Comparison of ENCODE assay signal across 9 cellular contexts in genomic region chr1:150612014-150612345, GRCh38. TPM values are rescaled to one million over a fixed set of nuclear protein-coding genes. Genes with fewer than 3 reads are reported as not detected.
DNase-seq lines count a peak whose midpoint lies in the region; ATAC-seq and TF ChIP-seq lines count a peak whose summit lies in the region.
"Had no signal": no experiment of that assay in that cellular context is flagged by ENCODE, and none has a peak within 500 bp of the region (broad histone marks: within the 10 kb centered on the region; RNA-seq: fewer than 3 reads in every experiment).

No MANE protein-coding gene starts in this region.

- ATAC-seq in PC-3 (no peak), GM21529 (IDR thresholded peaks at IDR 0.05; ENCODE audit: unreplicated experiment) (no peak), GM21390 (IDR thresholded peaks at IDR 0.05; ENCODE audit: unreplicated experiment) (no peak)

- CTCF ChIA-PET in PC-3 (lab: Charles Lee) = no interaction called here

- H3K4me1 ChIP-seq in PC-3 (ENCODE audit: insufficient read depth, low read length) (peaks cover 51% of the 10 kb centered on the region), prostate gland (replicated peaks) (peaks cover 4% of the 10 kb centered on the region), BE2C (no peaks in the 10 kb centered on the region)

- no peaks in the 10 kb centered on the region for H4K20me1 ChIP-seq in PC-3 (ENCODE audit: low read length)

- no peak for TF ChIP-seq POLR2A in prostate gland (IDR thresholded peaks at IDR 0.05)

- peaks cover 4% of the 10 kb centered on the region for H3K27me3 Mint-ChIP-seq in endothelial cell (ENCODE audit: unreplicated experiment)

- peak overlapping the region; percentile 98 for H3K27ac ChIP-seq in PC-3 (ENCODE audit: low read length)
- H3K27ac ChIP-seq in prostate gland = peak overlapping the region; percentile 55 to 59

- peak overlapping the region; percentile 82 for H3K4me3 Mint-ChIP-seq in endothelial cell (ENCODE audit: unreplicated experiment)
- H3K4me3 Mint-ChIP-seq: nephron had no signal

- H3K36me3 Mint-ChIP-seq in endothelial cell (ENCODE audit: low read depth, unreplicated experiment) = peaks cover 6% of the 10 kb centered on the region

- H3K27me3 ChIP-seq in PC-3 (ENCODE audit: low read length) = no peaks in the 10 kb centered on the region
- no peaks in the 10 kb centered on the region for H3K27me3 ChIP-seq in prostate gland (replicated peaks; ENCODE audit: insufficient read depth)
- no peaks in the 10 kb centered on the region for H3K27me3 ChIP-seq in BE2C

- H3K9me3 ChIP-seq in PC-3 (ENCODE audit: low read length) = no peaks in the 10 kb centered on the region
- no peaks in the 10 kb centered on the region for H3K9me3 ChIP-seq in prostate gland
- no peaks in the 10 kb centered on the region for H3K9me3 ChIP-seq in BE2C

- DNase-seq in GM12864 (ENCODE audit: low read depth) = no peak
- no peak for DNase-seq in PC-3
- DNase-seq in endothelial cell (ENCODE audit: low spot score) = no peak
- no peak for DNase-seq in prostate gland (ENCODE audit: low spot score)
- DNase-seq in BE2C = no peak
- DNase-seq in stimulated activated CD4-positive, alpha-beta T cell treated with anti-CD3 and anti-CD28 coated beads, Interleukin-4, amount 100 ng/mL, for 24 hours = no peak

- H3K4me3 ChIP-seq in GM12864 (ENCODE audit: low read depth, low read length) (peak overlapping the region; percentile 6; the same call in 1 of the 2 replicates), PC-3 (ENCODE audit: low read length) (peak overlapping the region; percentile 36; the same call in 1 of the 2 replicates), prostate gland (no peak overlapping the region), BE2C (ENCODE audit: low read depth, low read length) (no peak overlapping the region)

- H3K36me3 ChIP-seq in PC-3 (ENCODE audit: low read depth, low read length) (peaks cover 5% of the 10 kb centered on the region), prostate gland (no peaks in the 10 kb centered on the region), BE2C (peaks cover 34% of the 10 kb centered on the region)

- H3K4me1 Mint-ChIP-seq in endothelial cell (ENCODE audit: unreplicated experiment) = peaks cover 28% of the 10 kb centered on the region

- TF ChIP-seq CTCF in GM12864 (IDR thresholded peaks at IDR 0.05; ENCODE audit: low read depth, low read length, missing control alignments) (no peak), PC-3 (conservative IDR thresholded peaks at IDR 0.05; ENCODE audit: low read depth, low read length) (no peak), endothelial cell (IDR thresholded peaks at IDR 0.05; ENCODE audit: unreplicated experiment) (no peak), prostate gland (IDR thresholded peaks at IDR 0.05) (no peak), BE2C (IDR thresholded peaks at IDR 0.05; ENCODE audit: low read depth, low read length) (no peak)

- peak overlapping the region; percentile 95 for H3K9ac ChIP-seq in PC-3 (ENCODE audit: low read length)

- BruUV-seq in PC-3 (replicated peaks; lab: Mats Ljungman, UMichigan) = TSS peak; percentile 74

- peaks cover 28% of the 10 kb centered on the region for H3K79me2 ChIP-seq in PC-3 (ENCODE audit: low read length)

- H3K27ac Mint-ChIP-seq in endothelial cell (ENCODE audit: unreplicated experiment) = peak overlapping the region; percentile 98

- POLR2A ChIA-PET in PC-3 (lab: Charles Lee; ENCODE audit: unreplicated experiment) = interaction anchor here (0.5 to 1.0 kb wide), 3 partner anchors 32 to 85 kb away, joined by 3 to 6 read pairs (median 4); partner anchors contain the start of genes GOLPH3L and MCL1

- 98% methylated on average over 3 of the region's 3 CpGs for WGBS in prostate gland

- peaks cover 14% of the 10 kb centered on the region for H3F3A ChIP-seq in PC-3 (ENCODE audit: low read length, unreplicated experiment)

- H3K9me3 Mint-ChIP-seq in endothelial cell (ENCODE audit: unreplicated experiment) = no peaks in the 10 kb centered on the region
- H3K9me3 Mint-ChIP-seq: nephron had no signal

- H3K4me2 ChIP-seq in PC-3 (ENCODE audit: low read length) = peak overlapping the region; percentile 74

- H2AFZ ChIP-seq in PC-3 (ENCODE audit: low read length) = no peak overlapping the region

- no peaks in the 10 kb centered on the region for H3K9me2 ChIP-seq in PC-3 (replicated peaks; ENCODE audit: low read length)

- intact Hi-C loops in PC-3 (cut with micrococcal nuclease) (loop anchor here (2.0 to 5.0 kb wide), 2 partner anchors 33 to 265 kb away; partner anchors contain the start of genes ARNT and MCL1), prostate gland (cut with DNase I) (no loop called here)

RNA-seq across cellular contexts. Expression of gene ENSA, which starts 17.4 kb away (rescaled TPM):
- total RNA-seq in PC-3 (2014; rRNA removed) = 194 and 232 TPM in 2 replicates
- total RNA-seq in endothelial cell (ENCODE audit: unreplicated experiment) = 200 TPM
- 100 to 1,000 TPM; 133 to 201 TPM for total RNA-seq in prostate gland
- polyA plus RNA-seq in BE2C (2012; ENCODE audit: insufficient read depth, insufficient read length, low read depth) = 298 TPM

RNA-seq across cellular contexts. Expression of gene MCL1, which starts 32.6 kb away (rescaled TPM):
- total RNA-seq in PC-3 (2014; rRNA removed) = 285 and 376 TPM in 2 replicates
- 193 TPM for total RNA-seq in endothelial cell (ENCODE audit: unreplicated experiment)
- total RNA-seq in prostate gland = 100 to 1,000 TPM; 161 to 168 TPM
- 88.9 TPM for polyA plus RNA-seq in BE2C (2012; ENCODE audit: insufficient read depth, insufficient read length, low read depth)

Comparison
In these comparisons a context has a peak if more than half of its experiments do, and no peak if none do; other contexts are left out.
1. H3K4me3 ChIP-seq: peak in GM12864 (single experiment) and PC-3 (single experiment); none in prostate gland (0 of 2) and BE2C (single experiment).